ENCODE assay signal across 7 cellular contexts in genomic region chr12:133080619-133081407, GRCh38. TPM values are rescaled to one million over a fixed set of nuclear protein-coding genes. Genes with fewer than 3 reads are reported as not detected.
DNase-seq lines count a peak whose midpoint lies in the region; ATAC-seq and TF ChIP-seq lines count a peak whose summit lies in the region.

Gene ZNF140, plus strand, starts transcription at chr12:133080923. Its CDS starts 398 bp downstream, at chr12:133081321.

- in situ Hi-C loops in gastrocnemius medialis (cut with MboI; ENCODE audit: low sequenced_read_pairs in 4 of 4) = loop anchor here in 2 of 4 donors (5.0 kb wide), 2 partner anchors 39 to 46 kb away; no protein-coding TSS in a partner anchor

- H3K27me3 ChIP-seq in body of pancreas (no peaks in the 10 kb centered on the region), gastrocnemius medialis (no peaks in the 10 kb centered on the region)

- peak within 1 kb of the TSS; percentile 24 to 85 for H3K4me3 ChIP-seq in body of pancreas
- peak within 1 kb of the TSS; percentile 88 to 94 (median 91) for H3K4me3 ChIP-seq in gastrocnemius medialis

- TF ChIP-seq POLR2A in body of pancreas (IDR thresholded peaks at IDR 0.05) = peak; percentile 53 to 79 (median 77)
- TF ChIP-seq POLR2A in gastrocnemius medialis (IDR thresholded peaks at IDR 0.05) = peak; percentile 37 to 53

- H3K4me1 ChIP-seq in body of pancreas (peaks cover 20% of the 10 kb centered on the region), gastrocnemius medialis (peaks cover 4 to 12% of the 10 kb centered on the region in 2 donors)

- peaks cover 0 to 51% (median 3%) of the 10 kb centered on the region in 3 donors for H3K9me3 ChIP-seq in body of pancreas
- peaks cover 0 to 73% (median 48%) of the 10 kb centered on the region in 3 donors for H3K9me3 ChIP-seq in gastrocnemius medialis

- H3K36me3 ChIP-seq in body of pancreas (replicated peaks in 1 of 2; ENCODE audit: insufficient read depth in 1 of 2, low read depth in 2 of 2) (peaks cover 12 to 18% of the 10 kb centered on the region in 2 donors), gastrocnemius medialis (peaks cover 18 to 46% of the 10 kb centered on the region in 2 donors)

- peak within 1 kb of the TSS; percentile 88 to 98 (median 95) for H3K27ac ChIP-seq in body of pancreas
- peak within 1 kb of the TSS; percentile 95 to 98 (median 96) for H3K27ac ChIP-seq in gastrocnemius medialis

- intact Hi-C loops in body of pancreas (cut with DNase I) = no loop called here
- intact Hi-C loops in gastrocnemius medialis (cut with DNase I; ENCODE audit: low total_unique reads) = loop anchor here (1.0 to 2.0 kb wide), 8 partner anchors 44 to 394 kb away; partner anchors contain the start of genes CHFR, POLE, PXMP2 and ZNF10

- peak; percentile 77 for ATAC-seq in GM18498 (IDR thresholded peaks at IDR 0.05; ENCODE audit: unreplicated experiment)
- peak; percentile 73 for ATAC-seq in HG02852 (IDR thresholded peaks at IDR 0.05; ENCODE audit: unreplicated experiment)
- peak; percentile 80 for ATAC-seq in body of pancreas
- peak in 1 of 2 donors; percentile 82 for ATAC-seq in gastrocnemius medialis

- WGBS in body of pancreas, 2 donors = 0 to 1% methylated on average over 20 to 60 of the region's 60 CpGs

- TF ChIP-seq CTCF in body of pancreas (IDR thresholded peaks at IDR 0.05) = peak in 4 of 7 experiments; percentile 35 to 50 (median 46)
- TF ChIP-seq CTCF in gastrocnemius medialis (IDR thresholded peaks at IDR 0.05 in 4 of 5, conservative IDR thresholded peaks at IDR 0.05 in 1 of 5) = peak; percentile 14 to 42 (median 36)

- DNase-seq in NCI-H1694 (lab: John Stamatoyannopoulos, UW) (peak; percentile 92), T-helper 22 cell (ENCODE audit: low read depth) (peak; percentile 88), body of pancreas (peak; percentile 95 to 98 (median 96)), iPS DF 4.7 (ENCODE audit: extremely low read depth, low spot score) (peak; percentile 94), gastrocnemius medialis (peak; percentile 92 to 94)

RNA-seq across cellular contexts. Expression of gene ZNF140, which starts in this region (rescaled TPM):
- total RNA-seq in body of pancreas = 10 to 100 TPM; 12.9 to 14.3 TPM
- 10 to 100 TPM in 2 of 4 donors, 1 to 10 TPM in 2; 5.4 to 14.5 (median 9.0) TPM for total RNA-seq in gastrocnemius medialis
